In genomic region chr6:121335111-121336008, GRCh38 we compare ENCODE assay signal across 8 cellular contexts. TPM values are rescaled to one million over a fixed set of nuclear protein-coding genes. Genes with fewer than 3 reads are reported as not detected.
DNase-seq lines count a peak whose midpoint lies in the region; ATAC-seq and TF ChIP-seq lines count a peak whose summit lies in the region.

No MANE protein-coding gene starts in this region.

- H3K9ac ChIP-seq in neural progenitor cell, result no peak overlapping the region

- peaks cover 25% of the 10 kb centered on the region for H3K4me1 Mint-ChIP-seq in neural progenitor cell

- ATAC-seq in GM21367 (IDR thresholded peaks at IDR 0.05; ENCODE audit: unreplicated experiment), result peak; percentile 1
- ATAC-seq in RWPE2 (ENCODE audit: low read depth), result no peak; the same call in 2 of the 3 replicates
- peak; percentile 5 for ATAC-seq in esophagus mucosa

- H3K4me3 Mint-ChIP-seq in neural progenitor cell, result peak overlapping the region; percentile 93

- peaks cover 3% of the 10 kb centered on the region for H3K36me3 Mint-ChIP-seq in neural progenitor cell

- H3K36me3 ChIP-seq in RWPE2 (ENCODE audit: low read depth) (no peaks in the 10 kb centered on the region), neural progenitor cell (peaks cover 5% of the 10 kb centered on the region)

- peaks cover 27% of the 10 kb centered on the region for H3K79me2 ChIP-seq in neural progenitor cell (ENCODE audit: low read depth)

- DNase-seq in AML-193 (lab: John Stamatoyannopoulos, UW) (peak; percentile 39 to 64), RWPE2 (ENCODE audit: low spot score) (no peak), neural progenitor cell (ENCODE audit: low spot score) (no peak), GM19240 (ENCODE audit: insufficient read length, low spot score) (no peak)
- DNase-seq in activated CD4-positive, alpha-beta T cell treated with anti-CD3 and anti-CD28 coated beads for 4 hours, result no peak
- no peak for DNase-seq in stimulated activated CD4-positive, alpha-beta T cell treated with anti-CD3 and anti-CD28 coated beads, Interleukin-15, amount 100 ng/mL, for 24 hours

- peak overlapping the region; percentile 67 for H3K4me2 ChIP-seq in neural progenitor cell

- H3F3A ChIP-seq in neural progenitor cell (ENCODE audit: low read depth), result peaks cover 8% of the 10 kb centered on the region

- H3K27ac Mint-ChIP-seq in neural progenitor cell, result peak overlapping the region; percentile 99

- no peaks in the 10 kb centered on the region for H3K9me3 Mint-ChIP-seq in neural progenitor cell

- H3K4me1 ChIP-seq in RWPE2 (ENCODE audit: insufficient read depth, poor library complexity, severe bottlenecking), result peaks cover 15% of the 10 kb centered on the region
- H3K4me1 ChIP-seq in neural progenitor cell, result peaks cover 18% of the 10 kb centered on the region

- no peaks in the 10 kb centered on the region for H3K27me3 ChIP-seq in RWPE2 (ENCODE audit: insufficient read depth, poor library complexity, severe bottlenecking)
- no peaks in the 10 kb centered on the region for H3K27me3 ChIP-seq in neural progenitor cell

- H4K20me1 ChIP-seq in neural progenitor cell (ENCODE audit: low read depth), result no peaks in the 10 kb centered on the region

- no peaks in the 10 kb centered on the region for H3K27me3 Mint-ChIP-seq in neural progenitor cell (ENCODE audit: insufficient read depth, low read depth)

- TF ChIP-seq CTCF in RWPE2 (IDR thresholded peaks at IDR 0.05; ENCODE audit: poor library complexity, severe bottlenecking) (no peak), neural progenitor cell (IDR thresholded peaks at IDR 0.05) (no peak)

- peak overlapping the region; percentile 75 for H2AFZ ChIP-seq in neural progenitor cell (replicated peaks)

- H3K27ac ChIP-seq in RWPE2 (ENCODE audit: poor library complexity, severe bottlenecking), result peak overlapping the region; percentile 49
- H3K27ac ChIP-seq in neural progenitor cell, result no peak overlapping the region

- H3K4me3 ChIP-seq in RWPE2 (ENCODE audit: severe bottlenecking) (peak overlapping the region; percentile 88), neural progenitor cell (peak overlapping the region; percentile 51)

- H3K9me3 ChIP-seq in RWPE2 (ENCODE audit: severe bottlenecking) (no peaks in the 10 kb centered on the region), neural progenitor cell (ENCODE audit: low read depth) (no peaks in the 10 kb centered on the region)

RNA-seq across cellular contexts. Expression of gene TBC1D32, which starts 1.1 kb away (rescaled TPM):
- total RNA-seq in esophagus mucosa (6.0 TPM), neural progenitor cell (ENCODE audit: low replicate concordance) (18.9 and 29.7 TPM in 2 replicates)

Comparison
In these comparisons a context has a peak if more than half of its experiments do, and no peak if none do; other contexts are left out.
1. DNase-seq: peak in AML-193 (2 of 2); none in RWPE2 (single experiment), neural progenitor cell (single experiment), GM19240 (single experiment), activated CD4-positive, alpha-beta T cell treated with anti-CD3 and anti-CD28 coated beads for 4 hours (0 of 2) and stimulated activated CD4-positive, alpha-beta T cell treated with anti-CD3 and anti-CD28 coated beads, Interleukin-15, amount 100 ng/mL, for 24 hours (single experiment).